ENCODE assay signal across 12 cellular contexts in the genomic region with DNA sequence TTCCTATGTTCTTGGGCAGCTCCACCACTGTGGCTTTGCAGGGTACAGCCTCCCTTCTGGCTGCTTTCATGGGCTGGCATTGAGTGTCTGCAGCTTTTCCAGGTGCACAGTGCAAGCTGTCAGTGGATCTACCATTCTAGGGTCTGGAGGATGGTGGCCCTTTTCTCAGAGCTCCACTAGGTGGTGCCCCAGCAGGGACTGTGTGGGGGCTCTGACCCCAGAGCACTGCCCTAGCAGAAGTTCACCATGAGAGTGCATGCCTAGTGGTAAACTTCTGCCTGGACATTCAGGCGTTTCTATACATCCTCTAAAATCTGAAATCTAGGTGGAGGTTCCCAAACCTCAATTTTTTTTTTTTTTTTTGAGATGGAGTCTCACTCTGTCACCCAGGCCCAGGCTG. TPM values are rescaled to one million over a fixed set of nuclear protein-coding genes. Genes with fewer than 3 reads are reported as not detected.
DNase-seq lines count a peak whose midpoint lies in the region; ATAC-seq, FAIRE-seq and TF ChIP-seq lines count a peak whose summit lies in the region.
"Not testable (repeated sequence)": the region's sequence is repeated elsewhere in the genome, so short reads cannot be mapped to it uniquely, and the experiment has no call there.
"Had no signal": no experiment of that assay in that cellular context is flagged by ENCODE, and none has a peak within 500 bp of the region (broad histone marks: within the 10 kb centered on the region; RNA-seq: fewer than 3 reads in every experiment).

No MANE protein-coding gene starts in this region.

- not testable (repeated sequence) for H3K36me3 ChIP-seq in Karpas-422 (ENCODE audit: insufficient read depth, low read length); HepG2 (replicated peaks in 1 of 2; ENCODE audit: control insufficient read depth in 1 of 2, insufficient read depth in 2 of 2, low read length in 2 of 2)

- not testable (repeated sequence) for BruUV-seq in HepG2 (replicated peaks; lab: Mats Ljungman, UMichigan)

- H3K4me3 ChIP-seq in Karpas-422 (ENCODE audit: low read length); epithelial cell of proximal tubule (ENCODE audit: low read depth, low read length); HepG2 (replicated peaks in 1 of 3; ENCODE audit: insufficient read depth in 1 of 3, low read depth in 2 of 3, low read length in 3 of 3): not testable (repeated sequence)

- H3K27me3 ChIP-seq in Karpas-422 (ENCODE audit: low read length); HepG2 (ENCODE audit: control insufficient read depth in 1 of 2, insufficient read depth in 2 of 2, low read length in 2 of 2): not testable (repeated sequence)

- TF ChIP-seq CTCF in GM12873 (IDR thresholded peaks at IDR 0.05; ENCODE audit: insufficient read depth, low read depth, low read length, missing control alignments), result peak; percentile 30
- not testable (repeated sequence) for TF ChIP-seq CTCF in activated CD8-positive, alpha-beta T cell treated with anti-CD3 and anti-CD28 coated beads for 36 hours (IDR thresholded peaks at IDR 0.05)
- TF ChIP-seq CTCF in epithelial cell of proximal tubule (conservative IDR thresholded peaks at IDR 0.05; ENCODE audit: low read depth, low read length), result peak; percentile 23
- TF ChIP-seq CTCF in HepG2 (CRISPR knock-in tag; IDR thresholded peaks at IDR 0.05), result peak; percentile 41

- not testable (repeated sequence) for TF ChIP-seq EP300 in HepG2 (IDR thresholded peaks at IDR 0.05; ENCODE audit: low read depth in 2 of 2, low read length in 2 of 2); HepG2 (CRISPR knock-in tag; IDR thresholded peaks at IDR 0.05; ENCODE audit: borderline replicate concordance)

- H3K79me2 ChIP-seq in Karpas-422 (ENCODE audit: low read length); HepG2 (ENCODE audit: insufficient read depth, low read length): not testable (repeated sequence)

- H3K27ac Mint-ChIP-seq in activated CD8-positive, alpha-beta T cell treated with anti-CD3 and anti-CD28 coated beads for 36 hours, result not testable (repeated sequence)

- not testable (repeated sequence) for H3K4me2 ChIP-seq in Karpas-422 (ENCODE audit: low read depth, low read length, poor library complexity, severe bottlenecking); HepG2 (ENCODE audit: low read depth, low read length)

- H4K20me1 ChIP-seq in Karpas-422 (ENCODE audit: insufficient read depth, low read depth, low read length); HepG2 (ENCODE audit: insufficient read depth, low read length): not testable (repeated sequence)

- not testable (repeated sequence) for H3K4me1 Mint-ChIP-seq in activated CD8-positive, alpha-beta T cell treated with anti-CD3 and anti-CD28 coated beads for 36 hours (ENCODE audit: low read depth)

- peak; percentile 25 for DNase-seq in DMS53 (lab: John Stamatoyannopoulos, UW)
- DNase-seq in Karpas-422, result peak; percentile 69
- peak; percentile 7 for DNase-seq in RPMI8226
- peak; percentile 17 for DNase-seq in activated CD8-positive, alpha-beta T cell treated with anti-CD3 and anti-CD28 coated beads for 36 hours
- not testable (repeated sequence) for DNase-seq in epithelial cell of proximal tubule (ENCODE audit: low read depth); HepG2 (ENCODE audit: low spot score)

- in situ Hi-C loops in HepG2 (cut with HindIII; ENCODE audit: extremely low pct_ligation_motif_present, low pct_unique_long_range_greater_than_20kb), result not testable (repeated sequence)

- CTCF ChIA-PET in activated CD8-positive, alpha-beta T cell treated with anti-CD3 and anti-CD28 coated beads for 36 hours (lab: Charles Lee), result interaction anchor here (1.7 kb wide), 1 partner anchor 21 kb away, joined by 3 read pairs; no protein-coding TSS in a partner anchor
- CTCF ChIA-PET in HepG2 (lab: Yijun Ruan, JAX; ENCODE audit: low intra/inter-chr PET ratio, low total read pairs), result not testable (repeated sequence)

- H3K4me3 Mint-ChIP-seq in activated CD8-positive, alpha-beta T cell treated with anti-CD3 and anti-CD28 coated beads for 36 hours, result not testable (repeated sequence)

- not testable (repeated sequence) for FAIRE-seq in HepG2 (lab: Jason Lieb, UNC)

- POLR2A ChIA-PET in activated CD8-positive, alpha-beta T cell treated with anti-CD3 and anti-CD28 coated beads for 36 hours (lab: Charles Lee); HepG2 (lab: Yijun Ruan, JAX): not testable (repeated sequence)

- TF ChIP-seq POLR2A in HepG2 (IDR thresholded peaks at IDR 0.05; ENCODE audit: insufficient read depth in 1 of 2, low read depth in 2 of 2, low read length in 2 of 2), result not testable (repeated sequence)

- TF ChIP-seq RAD21 in HepG2 (CRISPR knock-in tag; IDR thresholded peaks at IDR 0.05), result not testable (repeated sequence)

- not testable (repeated sequence) for H3K9me3 ChIP-seq in Karpas-422 (ENCODE audit: low read length)
- H3K9me3 ChIP-seq in HepG2 (ENCODE audit: low read length), result peaks cover 21% of the 10 kb centered on the region

- not testable (repeated sequence) for H3K9ac ChIP-seq in Karpas-422 (ENCODE audit: low read length); HepG2 (ENCODE audit: insufficient read depth, low read depth, low read length)

- not testable (repeated sequence) for H3K9me3 Mint-ChIP-seq in activated CD8-positive, alpha-beta T cell treated with anti-CD3 and anti-CD28 coated beads for 36 hours

- H3K27me3 Mint-ChIP-seq in activated CD8-positive, alpha-beta T cell treated with anti-CD3 and anti-CD28 coated beads for 36 hours, result not testable (repeated sequence)

- intact Hi-C loops in activated CD8-positive, alpha-beta T cell treated with anti-CD3 and anti-CD28 coated beads for 36 hours (cut with micrococcal nuclease); HepG2 (cut with micrococcal nuclease; ENCODE audit: unreplicated experiment): not testable (repeated sequence)

- ATAC-seq in activated CD8-positive, alpha-beta T cell treated with anti-CD3 and anti-CD28 coated beads for 36 hours; HepG2: not testable (repeated sequence)

- not testable (repeated sequence) for H2AFZ ChIP-seq in Karpas-422 (ENCODE audit: low read length); HepG2 (ENCODE audit: low read length)

- H3K27ac ChIP-seq in Karpas-422 (ENCODE audit: low read length); HepG2 (ENCODE audit: extremely low read length, insufficient read depth, low read length): not testable (repeated sequence)

- WGBS in HepG2 (ENCODE audit: low lambda C conversion rate), result 89% methylated on average over 1 of the region's 1 CpG

- H3K9me2 ChIP-seq in Karpas-422 (replicated peaks; ENCODE audit: insufficient read depth, low read length), result not testable (repeated sequence)

- H3K4me1 ChIP-seq in Karpas-422 (ENCODE audit: low read length); HepG2 (ENCODE audit: insufficient read depth, low read length): not testable (repeated sequence)

- not testable (repeated sequence) for H3K36me3 Mint-ChIP-seq in activated CD8-positive, alpha-beta T cell treated with anti-CD3 and anti-CD28 coated beads for 36 hours (ENCODE audit: low read depth)

RNA-seq across cellular contexts. Expression of a gene that starts 13.6 kb away (rescaled TPM):
- total RNA-seq in Karpas-422 (2014; rRNA removed; shearing (Covaris generic); ENCODE audit: low replicate concordance), result not detected in 2 replicates
- total RNA-seq in activated CD8-positive, alpha-beta T cell treated with anti-CD3 and anti-CD28 coated beads for 36 hours, result not detected
- total RNA-seq in epithelial cell of proximal tubule (not detected in 2 replicates), HepG2 (2016; rRNA removed; fragmentation: Illumina TruSeq; extraction: Trizol) (0.18 and 0.28 TPM in 2 replicates)
- total RNA-seq in HepG2 (2016; cell fraction: cytosol; rRNA removed; fragmentation: Illumina TruSeq; extraction: Trizol; ENCODE audit: low read depth), result not detected in 2 replicates
- 0.13 and 0.48 TPM in 2 replicates for total RNA-seq in HepG2 (2016; cell fraction: insoluble cytoplasmic fraction; rRNA removed; fragmentation: Illumina TruSeq; extraction: Trizol)
- not detected in 2 replicates for total RNA-seq in HepG2 (2016; cell fraction: membrane; rRNA removed; fragmentation: Illumina TruSeq; extraction: Trizol)
- total RNA-seq in HepG2 (2016; cell fraction: nucleus; rRNA removed; fragmentation: Illumina TruSeq; extraction: Trizol), result not detected in 2 replicates
- 1.3 and 1.6 TPM in 2 replicates for polyA plus RNA-seq in HepG2 (2011; rRNA removed)
- 0.72 and 2.1 TPM in 2 replicates for polyA plus RNA-seq in HepG2 (2011; cell fraction: cytosol; rRNA removed)
- 0.34 and 0.78 TPM in 2 replicates for polyA plus RNA-seq in HepG2 (2011; cell fraction: nucleus; rRNA removed)
- polyA plus RNA-seq in HepG2 (2012), result 3.4 and 4.1 TPM in 2 replicates
- polyA plus RNA-seq in HepG2 (2016; cell fraction: cytosol; fragmentation: Illumina TruSeq; extraction: Trizol; ENCODE audit: low read depth), result not detected in 2 replicates
- polyA plus RNA-seq in HepG2 (2016; cell fraction: insoluble cytoplasmic fraction; fragmentation: Illumina TruSeq; extraction: Trizol; ENCODE audit: low read depth), result 0.35 and 0.46 TPM in 2 replicates
- polyA plus RNA-seq in HepG2 (2016; cell fraction: membrane; fragmentation: Illumina TruSeq; extraction: Trizol; ENCODE audit: low read depth), result not detected in 2 replicates
- polyA plus RNA-seq in HepG2 (2016; cell fraction: nucleus; fragmentation: Illumina TruSeq; extraction: Trizol; ENCODE audit: insufficient read depth, low read depth), result not detected in 2 replicates
- 0.28 TPM in 1 of 2 replicates, not detected in the other for polyA minus RNA-seq in HepG2 (2011; rRNA and poly(A)+ RNA removed; ENCODE audit: low replicate concordance)
- 0.88 TPM in 1 of 2 replicates, not detected in the other for polyA minus RNA-seq in HepG2 (2011; cell fraction: cytosol; rRNA and poly(A)+ RNA removed)
- polyA minus RNA-seq in HepG2 (2011; cell fraction: nucleus; rRNA and poly(A)+ RNA removed), result 0.52 and 1.5 TPM in 2 replicates
- total RNA-seq: G401, H7, LHCN-M2, SJSA1 had no signal
- polyA plus RNA-seq: AG04450 had no signal

RNA-seq across cellular contexts. Expression of a gene that starts 25.3 kb away (rescaled TPM):
- total RNA-seq in Karpas-422 (2014; rRNA removed; shearing (Covaris generic); ENCODE audit: low replicate concordance), result not detected in 2 replicates
- total RNA-seq in activated CD8-positive, alpha-beta T cell treated with anti-CD3 and anti-CD28 coated beads for 36 hours, result not detected
- total RNA-seq in epithelial cell of proximal tubule (not detected in 2 replicates), HepG2 (2016; rRNA removed; fragmentation: Illumina TruSeq; extraction: Trizol) (not detected in 2 replicates)
- total RNA-seq in HepG2 (2016; cell fraction: cytosol; rRNA removed; fragmentation: Illumina TruSeq; extraction: Trizol; ENCODE audit: low read depth), result not detected in 2 replicates
- total RNA-seq in HepG2 (2016; cell fraction: insoluble cytoplasmic fraction; rRNA removed; fragmentation: Illumina TruSeq; extraction: Trizol), result not detected in 2 replicates
- total RNA-seq in HepG2 (2016; cell fraction: membrane; rRNA removed; fragmentation: Illumina TruSeq; extraction: Trizol), result not detected in 2 replicates
- not detected in 2 replicates for total RNA-seq in HepG2 (2016; cell fraction: nucleus; rRNA removed; fragmentation: Illumina TruSeq; extraction: Trizol)
- 0.03 and 0.12 TPM in 2 replicates for polyA plus RNA-seq in HepG2 (2011; rRNA removed)
- polyA plus RNA-seq in HepG2 (2011; cell fraction: cytosol; rRNA removed), result not detected in 2 replicates
- polyA plus RNA-seq in HepG2 (2011; cell fraction: nucleus; rRNA removed), result 0.09 and 0.16 TPM in 2 replicates
- 0.12 TPM in 1 of 2 replicates, not detected in the other for polyA plus RNA-seq in HepG2 (2012)
- not detected in 2 replicates for polyA plus RNA-seq in HepG2 (2016; cell fraction: cytosol; fragmentation: Illumina TruSeq; extraction: Trizol; ENCODE audit: low read depth)
- polyA plus RNA-seq in HepG2 (2016; cell fraction: insoluble cytoplasmic fraction; fragmentation: Illumina TruSeq; extraction: Trizol; ENCODE audit: low read depth), result not detected in 2 replicates
- polyA plus RNA-seq in HepG2 (2016; cell fraction: membrane; fragmentation: Illumina TruSeq; extraction: Trizol; ENCODE audit: low read depth), result not detected in 2 replicates
- not detected in 2 replicates for polyA plus RNA-seq in HepG2 (2016; cell fraction: nucleus; fragmentation: Illumina TruSeq; extraction: Trizol; ENCODE audit: insufficient read depth, low read depth)
- polyA minus RNA-seq in HepG2 (2011; rRNA and poly(A)+ RNA removed; ENCODE audit: low replicate concordance), result 0.14 TPM in 1 of 2 replicates, not detected in the other
- polyA minus RNA-seq in HepG2 (2011; cell fraction: cytosol; rRNA and poly(A)+ RNA removed), result not detected in 2 replicates
- 0.62 and 0.64 TPM in 2 replicates for polyA minus RNA-seq in HepG2 (2011; cell fraction: nucleus; rRNA and poly(A)+ RNA removed)
- total RNA-seq: G401, H7, LHCN-M2 had no signal
- polyA plus RNA-seq: AG04450 had no signal
